1 cellular context compared by ENCODE assay signal in genomic region chr5:78899922-78900362, GRCh38.
A peak's percentile ranks its signal among the peaks of the same experiment; 100 is the strongest.
TF ChIP-seq lines count a peak whose summit lies in the region.

No MANE protein-coding gene starts in this region.

TF ChIP-seq in GM23338, 12 proteins besides CTCF, POLR2A, EP300 and RAD21:
- TF ChIP-seq, protein P1, sequence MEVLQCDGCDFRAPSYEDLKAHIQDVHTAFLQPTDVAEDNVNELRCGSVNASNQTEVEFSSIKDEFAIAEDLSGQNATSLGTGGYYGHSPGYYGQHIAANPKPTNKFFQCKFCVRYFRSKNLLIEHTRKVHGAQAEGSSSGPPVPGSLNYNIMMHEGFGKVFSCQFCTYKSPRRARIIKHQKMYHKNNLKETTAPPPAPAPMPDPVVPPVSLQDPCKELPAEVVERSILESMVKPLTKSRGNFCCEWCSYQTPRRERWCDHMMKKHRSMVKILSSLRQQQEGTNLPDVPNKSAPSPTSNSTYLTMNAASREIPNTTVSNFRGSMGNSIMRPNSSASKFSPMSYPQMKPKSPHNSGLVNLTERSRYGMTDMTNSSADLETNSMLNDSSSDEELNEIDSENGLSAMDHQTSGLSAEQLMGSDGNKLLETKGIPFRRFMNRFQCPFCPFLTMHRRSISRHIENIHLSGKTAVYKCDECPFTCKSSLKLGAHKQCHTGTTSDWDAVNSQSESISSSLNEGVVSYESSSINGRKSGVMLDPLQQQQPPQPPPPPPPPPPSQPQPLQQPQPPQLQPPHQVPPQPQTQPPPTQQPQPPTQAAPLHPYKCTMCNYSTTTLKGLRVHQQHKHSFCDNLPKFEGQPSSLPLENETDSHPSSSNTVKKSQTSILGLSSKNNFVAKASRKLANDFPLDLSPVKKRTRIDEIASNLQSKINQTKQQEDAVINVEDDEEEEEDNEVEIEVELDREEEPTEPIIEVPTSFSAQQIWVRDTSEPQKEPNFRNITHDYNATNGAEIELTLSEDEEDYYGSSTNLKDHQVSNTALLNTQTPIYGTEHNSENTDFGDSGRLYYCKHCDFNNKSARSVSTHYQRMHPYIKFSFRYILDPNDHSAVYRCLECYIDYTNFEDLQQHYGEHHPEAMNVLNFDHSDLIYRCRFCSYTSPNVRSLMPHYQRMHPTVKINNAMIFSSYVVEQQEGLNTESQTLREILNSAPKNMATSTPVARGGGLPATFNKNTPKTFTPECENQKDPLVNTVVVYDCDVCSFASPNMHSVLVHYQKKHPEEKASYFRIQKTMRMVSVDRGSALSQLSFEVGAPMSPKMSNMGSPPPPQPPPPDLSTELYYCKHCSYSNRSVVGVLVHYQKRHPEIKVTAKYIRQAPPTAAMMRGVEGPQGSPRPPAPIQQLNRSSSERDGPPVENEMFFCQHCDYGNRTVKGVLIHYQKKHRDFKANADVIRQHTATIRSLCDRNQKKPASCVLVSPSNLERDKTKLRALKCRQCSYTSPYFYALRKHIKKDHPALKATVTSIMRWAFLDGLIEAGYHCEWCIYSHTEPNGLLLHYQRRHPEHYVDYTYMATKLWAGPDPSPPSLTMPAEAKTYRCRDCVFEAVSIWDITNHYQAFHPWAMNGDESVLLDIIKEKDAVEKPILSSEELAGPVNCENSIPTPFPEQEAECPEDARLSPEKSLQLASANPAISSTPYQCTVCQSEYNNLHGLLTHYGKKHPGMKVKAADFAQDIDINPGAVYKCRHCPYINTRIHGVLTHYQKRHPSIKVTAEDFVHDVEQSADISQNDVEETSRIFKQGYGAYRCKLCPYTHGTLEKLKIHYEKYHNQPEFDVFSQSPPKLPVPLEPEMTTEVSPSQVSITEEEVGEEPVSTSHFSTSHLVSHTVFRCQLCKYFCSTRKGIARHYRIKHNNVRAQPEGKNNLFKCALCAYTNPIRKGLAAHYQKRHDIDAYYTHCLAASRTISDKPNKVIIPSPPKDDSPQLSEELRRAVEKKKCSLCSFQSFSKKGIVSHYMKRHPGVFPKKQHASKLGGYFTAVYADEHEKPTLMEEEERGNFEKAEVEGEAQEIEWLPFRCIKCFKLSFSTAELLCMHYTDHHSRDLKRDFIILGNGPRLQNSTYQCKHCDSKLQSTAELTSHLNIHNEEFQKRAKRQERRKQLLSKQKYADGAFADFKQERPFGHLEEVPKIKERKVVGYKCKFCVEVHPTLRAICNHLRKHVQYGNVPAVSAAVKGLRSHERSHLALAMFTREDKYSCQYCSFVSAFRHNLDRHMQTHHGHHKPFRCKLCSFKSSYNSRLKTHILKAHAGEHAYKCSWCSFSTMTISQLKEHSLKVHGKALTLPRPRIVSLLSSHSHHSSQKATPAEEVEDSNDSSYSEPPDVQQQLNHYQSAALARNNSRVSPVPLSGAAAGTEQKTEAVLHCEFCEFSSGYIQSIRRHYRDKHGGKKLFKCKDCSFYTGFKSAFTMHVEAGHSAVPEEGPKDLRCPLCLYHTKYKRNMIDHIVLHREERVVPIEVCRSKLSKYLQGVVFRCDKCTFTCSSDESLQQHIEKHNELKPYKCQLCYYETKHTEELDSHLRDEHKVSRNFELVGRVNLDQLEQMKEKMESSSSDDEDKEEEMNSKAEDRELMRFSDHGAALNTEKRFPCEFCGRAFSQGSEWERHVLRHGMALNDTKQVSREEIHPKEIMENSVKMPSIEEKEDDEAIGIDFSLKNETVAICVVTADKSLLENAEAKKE (CRISPR knock-in tag; IDR thresholded peaks at IDR 0.05), result 0 out of 2 replicates have a peak, but pooled peaks have one; percentile 7
- no peak for TF ChIP-seq POLR2AphosphoS5 (IDR thresholded peaks at IDR 0.05; ENCODE audit: low read depth)
